ENCODE assay signal across 2 cellular contexts in the genomic region with DNA sequence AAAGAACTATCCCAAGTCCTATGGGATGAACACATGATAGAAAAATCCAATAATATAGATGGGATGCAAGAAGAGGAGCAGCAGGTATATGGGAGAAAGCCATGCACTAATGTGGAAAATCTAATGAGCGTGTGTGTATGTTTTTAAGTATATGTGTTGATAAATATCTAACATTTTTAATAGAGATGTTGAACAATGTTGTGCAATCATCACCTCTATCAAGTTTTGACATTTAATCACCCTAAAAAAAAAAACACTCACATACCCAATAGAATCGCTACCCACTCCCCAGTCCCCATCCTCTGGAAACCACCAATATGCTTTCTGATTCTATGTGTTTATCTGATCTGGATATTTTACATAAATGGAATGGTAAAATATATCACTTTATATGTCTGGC.
TF ChIP-seq lines count a peak whose summit lies in the region.

No MANE protein-coding gene starts in this region.

TF ChIP-seq in HepG2, 621 proteins besides CTCF, POLR2A, EP300 and RAD21 (continued from another document):
- no peak for TF ChIP-seq HOXA5 (CRISPR knock-in tag; IDR thresholded peaks at IDR 0.05)
TF ChIP-seq in HepG2: peak in this region for 1.

TF ChIP-seq in IMR-90, 13 proteins besides CTCF, POLR2A, EP300 and RAD21 (continued from another document):
- peak; percentile 54; the same call in 1 of the 2 replicates for TF ChIP-seq CEBPB (IDR thresholded peaks at IDR 0.05; ENCODE audit: low read depth, low read length)
